34 cellular contexts compared by ENCODE assay signal in genomic region chr4:55615008-55615407, GRCh38. TPM values are rescaled to one million over a fixed set of nuclear protein-coding genes. Genes with fewer than 3 reads are reported as not detected.
"Had no signal": no experiment of that assay in that cellular context is flagged by ENCODE, and none has a peak within 500 bp of the region (broad histone marks: within the 10 kb centered on the region; RNA-seq: fewer than 3 reads in every experiment).

No MANE protein-coding gene starts in this region.

- ATAC-seq: body of pancreas; effector memory CD8-positive, alpha-beta T cell; heart left ventricle; left colon; right lobe of liver had no signal

- DNase-seq: activated CD4-positive, alpha-beta T cell treated with anti-CD3 and anti-CD28 coated beads for 48 hours; activated CD4-positive, alpha-beta T cell treated with anti-CD3 and anti-CD28 coated beads, Interleukin-2, amount 50 U/mL, for 48 hours; activated CD8-positive, alpha-beta memory T cell treated with anti-CD3 and anti-CD28 coated beads for 24 hours; activated effector memory CD4-positive, alpha-beta T cell treated with anti-CD3 and anti-CD28 coated beads, Interleukin-2, amount 50 U/mL, for 16 hours; activated naive CD4-positive, alpha-beta T cell treated with anti-CD3 and anti-CD28 coated beads for 36 hours; activated naive CD8-positive, alpha-beta T cell treated with anti-CD3 and anti-CD28 coated beads for 36 hours; adrenal gland; aorta; body of pancreas; cortex of kidney; effector memory CD8-positive, alpha-beta T cell; foreskin fibroblast; heart left ventricle; hypothalamus; immature natural killer cell; kidney; left colon; mammary epithelial cell; naive B cell; ovary; right lobe of liver; stimulated activated CD4-positive, alpha-beta T cell treated with anti-CD3 and anti-CD28 coated beads, Interleukin-2, amount 100 ng/mL, for 48 hours; stimulated activated naive CD4-positive, alpha-beta T cell treated with Interleukin-2 at 50 U/mL for 16 hours; T-helper 9 cell had no signal

- H3K27ac ChIP-seq: adrenal gland, body of pancreas, cardiac muscle cell, heart left ventricle, ovary, right lobe of liver, tibial nerve had no signal

RNA-seq across cellular contexts. Expression of gene NMU, which starts 21.1 kb away (rescaled TPM):
- total RNA-seq: activated naive CD4-positive, alpha-beta T cell treated with anti-CD3 and anti-CD28 coated beads for 36 hours; aorta; body of pancreas; renal cortical epithelial cell; right lobe of liver; skeletal muscle tissue; ureter had no signal

RNA-seq across cellular contexts. Expression of gene PDCL2, which starts 23.0 kb away (rescaled TPM):
- total RNA-seq: activated naive CD4-positive, alpha-beta T cell treated with anti-CD3 and anti-CD28 coated beads for 36 hours; activated naive CD8-positive, alpha-beta T cell treated with anti-CD3 and anti-CD28 coated beads for 36 hours; adrenal gland; aorta; body of pancreas; cardiac muscle cell; chondrocyte; heart left ventricle; kidney; left colon; liver; mammary epithelial cell; mucosa of gallbladder; ovary; progenitor cell of endocrine pancreas; renal cortical epithelial cell; right lobe of liver; skeletal muscle tissue; temporal lobe; tibial nerve; ureter had no signal
